Comparison of ENCODE assay signal across 3 cellular contexts in the genomic region with DNA sequence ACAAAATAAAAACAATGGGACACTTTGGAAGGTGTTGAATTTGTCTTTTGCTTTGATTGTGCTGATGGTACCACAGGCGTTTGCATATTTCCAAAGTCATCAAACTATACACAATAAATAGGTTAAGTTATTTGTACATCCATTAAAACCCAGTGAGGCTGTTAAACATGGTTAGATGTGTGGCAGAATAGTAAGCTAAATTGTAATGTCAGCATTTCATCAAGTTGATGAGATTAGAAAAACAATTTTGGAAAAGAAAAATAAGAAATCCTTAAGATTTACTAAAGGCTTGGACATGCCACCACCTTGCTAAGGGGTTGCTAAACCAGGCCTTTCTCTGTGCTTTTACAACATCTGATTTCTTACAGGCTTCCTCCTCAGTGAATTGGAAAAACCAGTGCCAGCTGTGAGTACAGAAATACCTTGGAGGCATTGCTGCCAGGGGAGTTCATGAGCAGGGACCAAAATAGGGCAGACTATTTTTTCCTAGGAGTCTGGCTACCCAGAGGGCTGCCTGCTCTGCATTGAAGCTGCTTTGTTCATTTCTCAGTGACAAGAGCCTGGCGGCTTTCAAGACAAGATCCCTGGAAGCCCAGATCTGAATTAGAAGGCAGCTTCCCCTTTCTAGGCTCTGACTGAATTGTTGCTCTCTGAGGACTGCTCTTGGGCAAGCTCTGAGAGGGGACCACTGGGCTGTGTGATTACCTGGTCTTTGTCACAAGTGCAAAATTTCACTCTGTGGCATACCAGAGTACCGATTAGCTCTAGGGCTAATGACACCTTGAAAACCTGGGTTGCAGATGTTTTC.
TF ChIP-seq lines count a peak whose summit lies in the region.

No MANE protein-coding gene starts in this region.

TF ChIP-seq in SK-N-SH, 30 proteins besides CTCF, POLR2A, EP300 and RAD21:
- TF ChIP-seq ZBTB33 (IDR thresholded peaks at IDR 0.05; ENCODE audit: borderline replicate concordance, low read depth) (no peak), RCOR1 (IDR thresholded peaks at IDR 0.05; ENCODE audit: low read length) (no peak), RXRA (IDR thresholded peaks at IDR 0.05; ENCODE audit: borderline replicate concordance, low read depth) (no peak), USF2 (IDR thresholded peaks at IDR 0.05; ENCODE audit: borderline replicate concordance, low read depth, low read length) (no peak), YY1 (IDR thresholded peaks at IDR 0.05; ENCODE audit: low read depth) (no peak), SIN3A (IDR thresholded peaks at IDR 0.05; ENCODE audit: borderline replicate concordance, low read depth, low read length) (no peak), FOXM1 (IDR thresholded peaks at IDR 0.05; ENCODE audit: low read depth) (no peak)

TF ChIP-seq in SK-N-SH treated with all-trans-retinoic acid at 6 μM for 48 hours, 23 proteins besides CTCF, POLR2A, EP300 and RAD21:
- TF ChIP-seq ISL1 (CRISPR knock-in tag; IDR thresholded peaks at IDR 0.05) (no peak), TSHZ2 (CRISPR knock-in tag; IDR thresholded peaks at IDR 0.05) (no peak), BACH2 (CRISPR knock-in tag; IDR thresholded peaks at IDR 0.05; ENCODE audit: borderline replicate concordance) (no peak), ZNF565 (CRISPR knock-in tag; conservative IDR thresholded peaks at IDR 0.05; ENCODE audit: low read depth) (no peak), PATZ1 (CRISPR knock-in tag; IDR thresholded peaks at IDR 0.05; ENCODE audit: borderline replicate concordance) (no peak), SNAI2 (CRISPR knock-in tag; IDR thresholded peaks at IDR 0.05) (no peak), CSDC2 (CRISPR knock-in tag; IDR thresholded peaks at IDR 0.05) (no peak), OSR1 (CRISPR knock-in tag; IDR thresholded peaks at IDR 0.05) (no peak), CSRNP3 (CRISPR knock-in tag; IDR thresholded peaks at IDR 0.05) (no peak), TOX (CRISPR knock-in tag; IDR thresholded peaks at IDR 0.05; ENCODE audit: borderline replicate concordance) (no peak), ZFP3 (CRISPR knock-in tag; IDR thresholded peaks at IDR 0.05) (no peak)

TF ChIP-seq in H1, 55 proteins besides CTCF, POLR2A, EP300 and RAD21:
- TF ChIP-seq ZNF274 (IDR thresholded peaks at IDR 0.05; ENCODE audit: borderline replicate concordance, extremely low read depth, low read length), result no peak
- TF ChIP-seq CHD1 (IDR thresholded peaks at IDR 0.05; ENCODE audit: low read depth, low read length), result no peak
- no peak for TF ChIP-seq SIN3A (conservative IDR thresholded peaks at IDR 0.05 in 1 of 2, IDR thresholded peaks at IDR 0.05 in 1 of 2; ENCODE audit: low read depth in 1 of 2, low read length in 2 of 2)
- TF ChIP-seq KDM5A (IDR thresholded peaks at IDR 0.05; ENCODE audit: low read length), result no peak
- no peak for TF ChIP-seq RBBP5 (IDR thresholded peaks at IDR 0.05; ENCODE audit: borderline replicate concordance, low read depth, low read length)
- TF ChIP-seq SAP30 (IDR thresholded peaks at IDR 0.05; ENCODE audit: insufficient read depth, insufficient replicate concordance, low read length), result no peak
- TF ChIP-seq, protein P1, sequence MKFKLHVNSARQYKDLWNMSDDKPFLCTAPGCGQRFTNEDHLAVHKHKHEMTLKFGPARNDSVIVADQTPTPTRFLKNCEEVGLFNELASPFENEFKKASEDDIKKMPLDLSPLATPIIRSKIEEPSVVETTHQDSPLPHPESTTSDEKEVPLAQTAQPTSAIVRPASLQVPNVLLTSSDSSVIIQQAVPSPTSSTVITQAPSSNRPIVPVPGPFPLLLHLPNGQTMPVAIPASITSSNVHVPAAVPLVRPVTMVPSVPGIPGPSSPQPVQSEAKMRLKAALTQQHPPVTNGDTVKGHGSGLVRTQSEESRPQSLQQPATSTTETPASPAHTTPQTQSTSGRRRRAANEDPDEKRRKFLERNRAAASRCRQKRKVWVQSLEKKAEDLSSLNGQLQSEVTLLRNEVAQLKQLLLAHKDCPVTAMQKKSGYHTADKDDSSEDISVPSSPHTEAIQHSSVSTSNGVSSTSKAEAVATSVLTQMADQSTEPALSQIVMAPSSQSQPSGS (IDR thresholded peaks at IDR 0.05; ENCODE audit: low read length), result no peak
- TF ChIP-seq E2F6 (IDR thresholded peaks at IDR 0.05), result no peak
- no peak for TF ChIP-seq MAFK (IDR thresholded peaks at IDR 0.05; ENCODE audit: low read depth, low read length)
- no peak for TF ChIP-seq NANOG (IDR thresholded peaks at IDR 0.05; ENCODE audit: insufficient read depth, low read depth, low read length, poor library complexity, severe bottlenecking)
- no peak for TF ChIP-seq SRF (IDR thresholded peaks at IDR 0.05; ENCODE audit: low read depth, low read length)
- TF ChIP-seq CHD2 (IDR thresholded peaks at IDR 0.05; ENCODE audit: low read length), result no peak
- no peak for TF ChIP-seq CBX5 (IDR thresholded peaks at IDR 0.05; ENCODE audit: low read depth, low read length)
- TF ChIP-seq CEBPB (IDR thresholded peaks at IDR 0.05; ENCODE audit: low read depth, low read length), result no peak
- no peak for TF ChIP-seq TEAD4 (IDR thresholded peaks at IDR 0.05; ENCODE audit: low read depth, low read length)
- TF ChIP-seq BCL11A (IDR thresholded peaks at IDR 0.05; ENCODE audit: low read depth in 2 of 2, low read length in 2 of 2), result no peak
- TF ChIP-seq USF2 (IDR thresholded peaks at IDR 0.05; ENCODE audit: low read length), result no peak
